Comparison of ENCODE assay signal across 19 cellular contexts in the genomic region with DNA sequence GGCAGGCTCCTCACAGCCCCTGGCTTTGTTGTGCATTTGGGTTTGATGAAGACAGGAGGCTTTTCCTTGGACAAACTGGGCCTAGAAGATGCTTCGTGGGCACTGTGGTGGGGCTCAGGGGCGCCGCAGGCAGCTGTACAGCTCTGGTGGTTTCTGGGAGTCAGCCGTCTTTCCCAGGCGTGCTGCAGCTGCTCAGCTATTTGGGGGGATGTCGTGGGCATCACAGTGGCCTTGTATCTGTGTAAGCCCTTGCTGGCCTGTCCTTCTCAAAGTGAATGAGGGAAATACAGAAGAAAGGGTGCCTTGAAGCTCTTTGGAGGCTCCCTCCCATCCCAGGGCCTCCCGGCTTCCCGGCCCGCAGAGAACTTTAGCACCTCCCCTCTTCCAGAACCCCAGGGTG.
A peak's percentile ranks its signal among the peaks of the same experiment; 100 is the strongest.
DNase-seq lines count a peak whose midpoint lies in the region; ATAC-seq and TF ChIP-seq lines count a peak whose summit lies in the region.
"Had no signal": no experiment of that assay in that cellular context is flagged by ENCODE, and none has a peak within 500 bp of the region (broad histone marks: within the 10 kb centered on the region; RNA-seq: fewer than 3 reads in every experiment).

No MANE protein-coding gene starts in this region.

- 92 to 96% methylated on average over 9 of the region's 9 CpGs for WGBS in lung, 2 donors

- H3K4me3 Mint-ChIP-seq in stimulated activated effector memory CD8-positive, alpha-beta T cell treated with anti-CD3 and anti-CD28 coated beads, Interleukin-12 subunit alpha, Interleukin-12 subunit beta, amount 100 ng/mL, for 72 hours = no peak overlapping the region
- H3K4me3 Mint-ChIP-seq: B cell, HFFc6 had no signal

- CTCF ChIA-PET in RWPE1 (lab: Yijun Ruan, JAX) = interaction anchor here (0.6 kb wide), 1 partner anchor 15 kb away, joined by 3 read pairs; no protein-coding TSS in a partner anchor

- no peaks in the 10 kb centered on the region for H3K27me3 ChIP-seq in H7 (ENCODE audit: control insufficient read depth, insufficient read depth, low read length)
- no peaks in the 10 kb centered on the region for H3K27me3 ChIP-seq in SJCRH30
- no peaks in the 10 kb centered on the region for H3K27me3 ChIP-seq in lung (ENCODE audit: control insufficient read depth, insufficient read depth)

- no peaks in the 10 kb centered on the region for H3K4me1 ChIP-seq in SJCRH30
- peaks cover 0 to 12% of the 10 kb centered on the region in 2 donors for H3K4me1 ChIP-seq in lung (ENCODE audit: control insufficient read depth in 2 of 2, insufficient read depth in 2 of 2, low read length in 2 of 2)
- H3K4me1 ChIP-seq: HAP-1 had no signal

- H3K36me3 Mint-ChIP-seq in stimulated activated effector memory CD8-positive, alpha-beta T cell treated with anti-CD3 and anti-CD28 coated beads, Interleukin-12 subunit alpha, Interleukin-12 subunit beta, amount 100 ng/mL, for 72 hours = peaks cover 48% of the 10 kb centered on the region

- H3K27ac Mint-ChIP-seq in stimulated activated effector memory CD8-positive, alpha-beta T cell treated with anti-CD3 and anti-CD28 coated beads, Interleukin-12 subunit alpha, Interleukin-12 subunit beta, amount 100 ng/mL, for 72 hours = peak overlapping the region; percentile 14
- H3K27ac Mint-ChIP-seq: HFFc6 had no signal

- H3K4me3 ChIP-seq in H7 (ENCODE audit: insufficient read depth, low read depth, low read length) (no peak overlapping the region), SJCRH30 (no peak overlapping the region), lung (no peak overlapping the region)
- H3K4me3 ChIP-seq: GM23248, HAP-1, PC-9 had no signal

- TF ChIP-seq CTCF in lung (IDR thresholded peaks at IDR 0.05; ENCODE audit: control extremely low read depth, extremely low read depth) (no peak), RWPE1 (conservative IDR thresholded peaks at IDR 0.05; ENCODE audit: low read depth) (no peak)

- DNase-seq in H7 = peak; percentile 44
- DNase-seq in SJCRH30 = peak; percentile 35 to 39
- peak; percentile 16 for DNase-seq in lung (ENCODE audit: low spot score)
- DNase-seq in stimulated activated effector memory CD8-positive, alpha-beta T cell treated with anti-CD3 and anti-CD28 coated beads, Interleukin-12 subunit alpha, Interleukin-12 subunit beta, amount 100 ng/mL, for 72 hours (ENCODE audit: low spot score in 2 of 2) = no peak
- DNase-seq in RWPE1 (ENCODE audit: low spot score) = no peak
- DNase-seq in COR-L47 (lab: John Stamatoyannopoulos, UW) = no peak
- no peak for DNase-seq in AG20443 (ENCODE audit: low spot score)
- DNase-seq: GM23248, HFFc6, KG1, MM.1S, NCI-H2029, NCI-H2227 treated with DMSO at 0.1 percent for 48 hours, NCI-H526 treated with DMSO at 0.1 percent for 48 hours, RPMI8226, SHP77 had no signal

- ATAC-seq in lung (ENCODE audit: insufficient read depth, low FRiP score) = no peak
- ATAC-seq in stimulated activated effector memory CD8-positive, alpha-beta T cell treated with anti-CD3 and anti-CD28 coated beads, Interleukin-12 subunit alpha, Interleukin-12 subunit beta, amount 100 ng/mL, for 72 hours = no peak

- H3K27ac ChIP-seq in SJCRH30 (peak overlapping the region; percentile 3; the same call in 1 of the 2 replicates), lung (ENCODE audit: low read depth in 1 of 2, low read length in 1 of 2) (no peak overlapping the region), RWPE1 (no peak overlapping the region)
- H3K27ac ChIP-seq: GM23248, PC-9 had no signal

- no peaks in the 10 kb centered on the region for H3K9me3 Mint-ChIP-seq in stimulated activated effector memory CD8-positive, alpha-beta T cell treated with anti-CD3 and anti-CD28 coated beads, Interleukin-12 subunit alpha, Interleukin-12 subunit beta, amount 100 ng/mL, for 72 hours
- H3K9me3 Mint-ChIP-seq: HFFc6 had no signal

- H3K9me3 ChIP-seq in SJCRH30 (replicated peaks) (no peaks in the 10 kb centered on the region), lung (ENCODE audit: control insufficient read depth in 2 of 2, insufficient read depth in 1 of 2, low read length in 1 of 2) (no peaks in the 10 kb centered on the region)
- H3K9me3 ChIP-seq: HAP-1 had no signal

- POLR2A ChIA-PET in RWPE1 (lab: Yijun Ruan, JAX; ENCODE audit: low non-redundant PET) = no interaction called here

- H3K36me3 ChIP-seq in H7 (replicated peaks; ENCODE audit: control insufficient read depth, insufficient read depth, low read length) = no peaks in the 10 kb centered on the region; the same call in 1 of the 2 replicates
- no peaks in the 10 kb centered on the region for H3K36me3 ChIP-seq in SJCRH30
- H3K36me3 ChIP-seq in lung (ENCODE audit: control insufficient read depth in 2 of 2, insufficient read depth in 2 of 2, low read length in 2 of 2) = no peaks in the 10 kb centered on the region
- H3K36me3 ChIP-seq: HAP-1 had no signal

- peaks cover 66% of the 10 kb centered on the region for H3K4me1 Mint-ChIP-seq in stimulated activated effector memory CD8-positive, alpha-beta T cell treated with anti-CD3 and anti-CD28 coated beads, Interleukin-12 subunit alpha, Interleukin-12 subunit beta, amount 100 ng/mL, for 72 hours

Comparison
In these comparisons a context has a peak if more than half of its experiments do, and no peak if none do; other contexts are left out.
1. DNase-seq: peak in H7 (single experiment), SJCRH30 (2 of 2) and lung (single experiment); none in stimulated activated effector memory CD8-positive, alpha-beta T cell treated with anti-CD3 and anti-CD28 coated beads, Interleukin-12 subunit alpha, Interleukin-12 subunit beta, amount 100 ng/mL, for 72 hours (0 of 2), RWPE1 (single experiment), COR-L47 (single experiment) and AG20443 (single experiment).